8 cellular contexts compared by ENCODE assay signal in the genomic region with DNA sequence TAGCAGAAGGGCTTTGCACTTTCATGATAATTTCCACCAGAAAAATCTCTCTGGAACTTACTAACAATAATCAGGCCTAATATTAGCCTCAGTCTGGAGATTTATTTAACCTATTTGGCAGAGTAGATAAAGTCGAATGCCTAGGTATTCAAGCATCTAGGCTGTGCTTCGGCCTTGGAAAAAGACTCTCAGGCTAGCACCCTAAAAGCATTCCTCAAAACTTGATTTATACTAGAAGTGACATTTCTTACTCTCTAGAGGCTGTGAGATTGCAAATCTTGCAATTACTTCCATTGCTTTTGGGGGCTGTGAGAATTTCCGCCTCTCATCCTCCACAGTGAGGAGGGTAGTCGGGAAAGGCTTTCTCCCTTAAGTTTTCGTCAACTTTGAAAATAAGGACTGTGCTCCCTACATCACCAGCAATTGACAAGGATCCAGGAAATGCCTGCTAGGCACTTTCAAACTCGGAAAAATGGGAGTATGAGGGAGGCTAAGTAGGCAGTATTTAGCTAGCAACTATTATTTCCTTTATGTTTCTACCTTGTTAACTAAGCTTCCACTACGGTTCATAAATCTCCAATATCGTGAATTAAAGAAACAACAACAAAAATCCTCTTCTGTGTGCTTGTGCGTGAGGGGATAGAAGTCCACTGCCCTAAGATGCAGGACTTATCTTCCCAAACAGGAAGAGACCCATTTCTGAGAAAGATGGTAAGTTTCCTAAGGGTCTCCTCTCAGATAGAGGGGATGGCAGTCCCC. TPM values are rescaled to one million over a fixed set of nuclear protein-coding genes. Genes with fewer than 3 reads are reported as not detected.
DNase-seq lines count a peak whose midpoint lies in the region; FAIRE-seq and TF ChIP-seq lines count a peak whose summit lies in the region.

No MANE protein-coding gene starts in this region.

- H3K4me1 Mint-ChIP-seq in T-helper 1 cell treated with Interleukin-12 subunit alpha and Interleukin-12 subunit beta and Interleukin-4 antibody, amounts not matched to agents 30 μg/mL and 1 μg/mL, for 36 hours (ENCODE audit: low read depth): peaks cover 18% of the 10 kb centered on the region
- H3K4me1 Mint-ChIP-seq in activated naive CD8-positive, alpha-beta T cell treated with anti-CD3 and anti-CD28 coated beads for 36 hours: peaks cover 26% of the 10 kb centered on the region

- no peaks in the 10 kb centered on the region for H3K9me3 Mint-ChIP-seq in T-helper 1 cell treated with Interleukin-12 subunit alpha and Interleukin-12 subunit beta and Interleukin-4 antibody, amounts not matched to agents 30 μg/mL and 1 μg/mL, for 36 hours
- no peaks in the 10 kb centered on the region for H3K9me3 Mint-ChIP-seq in activated naive CD8-positive, alpha-beta T cell treated with anti-CD3 and anti-CD28 coated beads for 36 hours

- H3K4me3 ChIP-seq in keratinocyte (ENCODE audit: control insufficient read depth in 2 of 3, extremely low read depth in 1 of 3, insufficient read depth in 2 of 3, low read depth in 1 of 3, low read length in 3 of 3): peak overlapping the region; percentile 67 to 76 (median 74)

- no peaks in the 10 kb centered on the region for H3K9me1 ChIP-seq in keratinocyte (ENCODE audit: control insufficient read depth, extremely low read depth, insufficient read depth, low read length)

- DNase-seq in T-helper 1 cell (no peak), keratinocyte (ENCODE audit: low read depth, low spot score) (no peak), superior temporal gyrus (ENCODE audit: extremely low spot score) (peak; percentile 70), NCI-H526 (lab: John Stamatoyannopoulos, UW) (no peak), hippocampal formation (lab: John Stamatoyannopoulos, UW) (no peak), DMS79 (lab: John Stamatoyannopoulos, UW) (no peak)
- no peak for DNase-seq in activated naive CD8-positive, alpha-beta T cell treated with anti-CD3 and anti-CD28 coated beads for 36 hours

- peak overlapping the region; percentile 95 for H3K4me3 Mint-ChIP-seq in T-helper 1 cell treated with Interleukin-12 subunit alpha and Interleukin-12 subunit beta and Interleukin-4 antibody, amounts not matched to agents 30 μg/mL and 1 μg/mL, for 36 hours
- H3K4me3 Mint-ChIP-seq in activated naive CD8-positive, alpha-beta T cell treated with anti-CD3 and anti-CD28 coated beads for 36 hours: peak overlapping the region; percentile 87

- H3K27ac Mint-ChIP-seq in T-helper 1 cell treated with Interleukin-12 subunit alpha and Interleukin-12 subunit beta and Interleukin-4 antibody, amounts not matched to agents 30 μg/mL and 1 μg/mL, for 36 hours: peak overlapping the region; percentile 45
- H3K27ac Mint-ChIP-seq in activated naive CD8-positive, alpha-beta T cell treated with anti-CD3 and anti-CD28 coated beads for 36 hours: peak overlapping the region; percentile 71

- H4K20me1 ChIP-seq in keratinocyte (ENCODE audit: control insufficient read depth, extremely low read depth, insufficient read depth, low read length): peaks cover 7% of the 10 kb centered on the region

- peak overlapping the region; percentile 87 for H3K27ac ChIP-seq in keratinocyte (ENCODE audit: control insufficient read depth, insufficient read depth, low read length)

- peaks cover 10% of the 10 kb centered on the region for H3K36me3 Mint-ChIP-seq in T-helper 1 cell treated with Interleukin-12 subunit alpha and Interleukin-12 subunit beta and Interleukin-4 antibody, amounts not matched to agents 30 μg/mL and 1 μg/mL, for 36 hours (ENCODE audit: low read depth)
- H3K36me3 Mint-ChIP-seq in activated naive CD8-positive, alpha-beta T cell treated with anti-CD3 and anti-CD28 coated beads for 36 hours: peaks cover 12% of the 10 kb centered on the region

- peaks cover 16% of the 10 kb centered on the region for H3K4me1 ChIP-seq in keratinocyte (ENCODE audit: control insufficient read depth, extremely low read depth, insufficient read depth, low read length)

- H2AFZ ChIP-seq in keratinocyte (ENCODE audit: control insufficient read depth, low read length): peak overlapping the region; percentile 89

- peaks cover 6% of the 10 kb centered on the region for H3K27me3 Mint-ChIP-seq in T-helper 1 cell treated with Interleukin-12 subunit alpha and Interleukin-12 subunit beta and Interleukin-4 antibody, amounts not matched to agents 30 μg/mL and 1 μg/mL, for 36 hours (ENCODE audit: low read depth)
- no peaks in the 10 kb centered on the region for H3K27me3 Mint-ChIP-seq in activated naive CD8-positive, alpha-beta T cell treated with anti-CD3 and anti-CD28 coated beads for 36 hours

- dilution Hi-C loops in keratinocyte (cut with MboI; ENCODE audit: extremely low pct_ligation_motif_present, low sequenced_read_pairs): no loop called here

- H3K79me2 ChIP-seq in keratinocyte (ENCODE audit: control insufficient read depth, insufficient read depth, low read length): peaks cover 21% of the 10 kb centered on the region

- H3K9me3 ChIP-seq in keratinocyte (ENCODE audit: control insufficient read depth, low read depth, low read length): no peaks in the 10 kb centered on the region

- peak; percentile 70 for FAIRE-seq in keratinocyte (lab: Jason Lieb, UNC)

- peaks cover 0 to 5% of the 10 kb centered on the region in 2 experiments for H3K36me3 ChIP-seq in keratinocyte (ENCODE audit: control insufficient read depth in 2 of 2, extremely low read depth in 1 of 2, insufficient read depth in 2 of 2, low read length in 2 of 2)

- no peaks in the 10 kb centered on the region for H3K27me3 ChIP-seq in keratinocyte (ENCODE audit: control insufficient read depth, extremely low read depth, insufficient read depth, low read length)

- peak overlapping the region; percentile 94 for H3K4me2 ChIP-seq in keratinocyte (ENCODE audit: control insufficient read depth, extremely low read depth, insufficient read depth, low read depth, low read length)

- no peak for TF ChIP-seq CTCF in keratinocyte (optimal IDR thresholded peaks at IDR 0.05 in 1 of 3, IDR thresholded peaks at IDR 0.05 in 1 of 3, conservative IDR thresholded peaks at IDR 0.05 in 1 of 3; ENCODE audit: extremely low read depth in 1 of 3, insufficient read depth in 2 of 3, low read length in 3 of 3)

- H3K9ac ChIP-seq in keratinocyte (ENCODE audit: control insufficient read depth, extremely low read depth, insufficient read depth, low read length): peak overlapping the region; percentile 89

RNA-seq across cellular contexts. Expression of gene LMO4, which starts 1.1 kb away (rescaled TPM):
- 10 to 100 TPM; 29.7 to 32.8 TPM for total RNA-seq in activated naive CD8-positive, alpha-beta T cell treated with anti-CD3 and anti-CD28 coated beads for 36 hours
- polyA plus RNA-seq in keratinocyte: 31.7 to 33.4 TPM (median 33.4 TPM) in 3 replicates
- polyA plus RNA-seq in keratinocyte (2011; ENCODE audit: low read depth): 15.5 TPM
- polyA plus RNA-seq in keratinocyte (2011; cell fraction: cytosol; rRNA removed): 24.2 and 34.9 TPM in 2 replicates
- 22.1 and 24.3 TPM in 2 replicates for polyA plus RNA-seq in keratinocyte (2011; cell fraction: nucleus; rRNA removed)
- polyA plus RNA-seq in keratinocyte (2012; ENCODE audit: low replicate concordance): 23.5 and 48.9 TPM in 2 replicates
- 9.5 to 19.7 TPM (median 16.3 TPM) in 3 replicates for polyA minus RNA-seq in keratinocyte
- 15.2 TPM for polyA minus RNA-seq in keratinocyte (2011; cell fraction: cytosol; rRNA and poly(A)+ RNA removed)
- 3.1 and 5.0 TPM in 2 replicates for polyA minus RNA-seq in keratinocyte (2011; cell fraction: nucleus; rRNA and poly(A)+ RNA removed)
